In the genomic region with DNA sequence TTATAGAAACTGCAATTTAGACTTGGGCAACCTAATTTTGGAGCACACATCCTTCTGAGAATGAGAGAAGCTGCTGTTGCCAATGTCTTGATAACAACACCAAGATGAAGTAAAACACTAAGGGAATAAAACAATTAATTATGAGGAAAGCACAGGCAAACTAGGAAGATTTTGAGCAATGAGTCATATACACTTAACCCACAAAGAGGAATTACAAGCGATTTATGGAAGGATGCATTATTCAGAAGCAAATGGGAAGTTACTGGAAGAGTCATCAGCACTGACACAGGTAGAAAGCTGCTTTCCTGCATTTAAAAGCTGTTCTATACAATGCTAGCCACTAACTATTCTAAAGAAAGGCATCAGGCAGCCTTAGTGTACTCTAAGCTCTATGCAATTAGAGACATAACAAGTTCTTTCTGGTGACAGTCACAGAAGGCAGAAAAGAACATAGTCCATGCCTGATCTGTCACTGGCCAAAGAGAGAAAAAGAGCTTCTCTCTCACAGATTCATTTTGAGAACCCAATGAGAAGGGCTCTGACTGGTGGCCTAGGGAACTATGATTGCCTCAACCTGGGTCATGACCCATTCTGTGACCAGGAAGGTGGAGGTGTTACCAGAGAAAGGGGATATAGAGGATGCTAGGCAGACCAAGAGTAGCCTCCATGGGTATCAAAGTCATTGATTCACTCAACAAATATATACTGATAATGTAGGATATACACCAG, we compare ENCODE assay signal across 20 cellular contexts. TPM values are rescaled to one million over a fixed set of nuclear protein-coding genes. Genes with fewer than 3 reads are reported as not detected.
DNase-seq lines count a peak whose midpoint lies in the region; ATAC-seq, FAIRE-seq and TF ChIP-seq lines count a peak whose summit lies in the region.
"Had no signal": no experiment of that assay in that cellular context is flagged by ENCODE, and none has a peak within 500 bp of the region (broad histone marks: within the 10 kb centered on the region; RNA-seq: fewer than 3 reads in every experiment).

No MANE protein-coding gene starts in this region.

- H2AFZ ChIP-seq in keratinocyte (ENCODE audit: control insufficient read depth, low read length) (no peak overlapping the region), trophoblast cell (ENCODE audit: insufficient read depth, low read length, poor library complexity) (no peak overlapping the region)

- H4K20me1 ChIP-seq in keratinocyte (ENCODE audit: control insufficient read depth, extremely low read depth, insufficient read depth, low read length), result no peaks in the 10 kb centered on the region

- peak; percentile 90 for FAIRE-seq in keratinocyte (lab: Jason Lieb, UNC)

- H3K4me1 ChIP-seq in keratinocyte (ENCODE audit: control insufficient read depth, extremely low read depth, insufficient read depth, low read length) (peaks cover 10% of the 10 kb centered on the region), trophoblast cell (ENCODE audit: control insufficient read depth in 1 of 2, insufficient read depth in 2 of 2, low read length in 2 of 2) (no peaks in the 10 kb centered on the region)
- H3K4me1 ChIP-seq: right atrium auricular region had no signal

- no peak overlapping the region for H2BK120ac ChIP-seq in trophoblast cell (ENCODE audit: insufficient read depth, low read length, poor library complexity)

- no peaks in the 10 kb centered on the region for H3K36me3 Mint-ChIP-seq in HFFc6 (ENCODE audit: low read depth)
- H3K36me3 Mint-ChIP-seq: activated naive CD8-positive, alpha-beta T cell; CD14-positive monocyte; naive thymus-derived CD8-positive, alpha-beta T cell had no signal

- dilution Hi-C loops in keratinocyte (cut with MboI; ENCODE audit: extremely low pct_ligation_motif_present, low sequenced_read_pairs), result no loop called here

- peaks cover 18% of the 10 kb centered on the region for H3K27me3 Mint-ChIP-seq in HFFc6 (ENCODE audit: insufficient read depth)

- no peak overlapping the region for H3K4me3 Mint-ChIP-seq in HFFc6
- H3K4me3 Mint-ChIP-seq: activated naive CD8-positive, alpha-beta T cell; CD14-positive monocyte; naive thymus-derived CD8-positive, alpha-beta T cell; stimulated activated naive CD8-positive, alpha-beta T cell treated with anti-CD3 and anti-CD28 coated beads, Interleukin-15, Interleukin-2, amounts not matched to agents 100 ng/mL and 50 ng/mL, for 24 hours had no signal

- H3K9me3 Mint-ChIP-seq in HFFc6, result no peaks in the 10 kb centered on the region
- H3K9me3 Mint-ChIP-seq: naive thymus-derived CD8-positive, alpha-beta T cell; stimulated activated naive CD8-positive, alpha-beta T cell treated with anti-CD3 and anti-CD28 coated beads, Interleukin-15, Interleukin-2, amounts not matched to agents 100 ng/mL and 50 ng/mL, for 24 hours had no signal

- H4K91ac ChIP-seq in trophoblast cell (ENCODE audit: low read depth, low read length), result no peak overlapping the region

- H3K9ac ChIP-seq in keratinocyte (ENCODE audit: control insufficient read depth, extremely low read depth, insufficient read depth, low read length) (no peak overlapping the region), trophoblast cell (ENCODE audit: low read length) (no peak overlapping the region)

- no peaks in the 10 kb centered on the region for H3K79me1 ChIP-seq in trophoblast cell (ENCODE audit: low read length)

- in situ Hi-C loops in astrocyte of the cerebellum (cut with HindIII; ENCODE audit: low sequenced_read_pairs), result no loop called here

- DNase-seq in CD1c-positive myeloid dendritic cell (ENCODE audit: extremely low spot score) (peak; percentile 58), HFFc6 (peak; percentile 70), astrocyte of the cerebellum (ENCODE audit: low read depth) (peak; percentile 33), keratinocyte (ENCODE audit: low read depth, low spot score) (no peak), trophoblast cell (no peak), GM10248 (ENCODE audit: extremely low spot score) (no peak)
- DNase-seq: dorsolateral prefrontal cortex; GDM1; head of caudate nucleus; naive thymus-derived CD8-positive, alpha-beta T cell; NCI-H187; NCI-H774; SHP77 treated with DMSO at 0.1 percent for 48 hours; stimulated activated CD4-positive, alpha-beta T cell treated with anti-CD3 and anti-CD28 coated beads, Interleukin-4, amount 100 ng/mL, for 24 hours had no signal

- H3K14ac ChIP-seq in trophoblast cell (ENCODE audit: low read length), result no peak overlapping the region

- H2BK12ac ChIP-seq in trophoblast cell (ENCODE audit: low read length), result no peak overlapping the region

- H3K9me1 ChIP-seq in keratinocyte (ENCODE audit: control insufficient read depth, extremely low read depth, insufficient read depth, low read length), result no peaks in the 10 kb centered on the region

- no peak overlapping the region for H4K12ac ChIP-seq in trophoblast cell (ENCODE audit: low read depth, low read length)

- no peak overlapping the region for H3K27ac ChIP-seq in keratinocyte (ENCODE audit: control insufficient read depth, insufficient read depth, low read length)
- H3K27ac ChIP-seq in trophoblast cell (ENCODE audit: low read depth, low read length), result no peak overlapping the region
- H3K27ac ChIP-seq: dorsolateral prefrontal cortex, right atrium auricular region had no signal

- H3K9me3 ChIP-seq in keratinocyte (ENCODE audit: control insufficient read depth, low read depth, low read length) (no peaks in the 10 kb centered on the region), trophoblast cell (ENCODE audit: insufficient read depth, low read depth, low read length) (no peaks in the 10 kb centered on the region)
- H3K9me3 ChIP-seq: right atrium auricular region had no signal

- H3K23ac ChIP-seq in trophoblast cell (ENCODE audit: low read length), result no peak overlapping the region

- no peak overlapping the region for H3K18ac ChIP-seq in trophoblast cell (ENCODE audit: low read length)

- H3K27ac Mint-ChIP-seq in HFFc6, result no peak overlapping the region
- H3K27ac Mint-ChIP-seq: activated naive CD8-positive, alpha-beta T cell; CD14-positive monocyte; naive thymus-derived CD8-positive, alpha-beta T cell; stimulated activated naive CD8-positive, alpha-beta T cell treated with anti-CD3 and anti-CD28 coated beads, Interleukin-15, Interleukin-2, amounts not matched to agents 100 ng/mL and 50 ng/mL, for 24 hours had no signal

- no peak overlapping the region for H2AK5ac ChIP-seq in trophoblast cell (ENCODE audit: low read length)

- H3K27me3 ChIP-seq in keratinocyte (ENCODE audit: control insufficient read depth, extremely low read depth, insufficient read depth, low read length), result peaks cover 5% of the 10 kb centered on the region
- peaks cover 2% of the 10 kb centered on the region for H3K27me3 ChIP-seq in trophoblast cell (ENCODE audit: insufficient read depth, low read length)
- H3K27me3 ChIP-seq: right atrium auricular region had no signal

- CTCF ChIA-PET in GM10248 (lab: Yijun Ruan, JAX), result interaction anchor here (0.8 to 7.1 kb wide), 4 partner anchors 9 to 15 kb away, joined by 3 to 101 read pairs (median 5); no protein-coding TSS in a partner anchor

- TF ChIP-seq CTCF in HFFc6 (IDR thresholded peaks at IDR 0.05) (no peak), astrocyte of the cerebellum (IDR thresholded peaks at IDR 0.05; ENCODE audit: low read depth, low read length, missing control alignments) (no peak), keratinocyte (optimal IDR thresholded peaks at IDR 0.05 in 1 of 3, IDR thresholded peaks at IDR 0.05 in 1 of 3, conservative IDR thresholded peaks at IDR 0.05 in 1 of 3; ENCODE audit: extremely low read depth in 1 of 3, insufficient read depth in 2 of 3, low read length in 3 of 3) (no peak), GM10248 (IDR thresholded peaks at IDR 0.05; ENCODE audit: control extremely low read depth, extremely low read depth, low read depth, missing control alignments) (no peak)

- no peak overlapping the region for H3K4ac ChIP-seq in trophoblast cell (ENCODE audit: low read depth, low read length)

- no peak overlapping the region for H3K4me3 ChIP-seq in astrocyte of the cerebellum (ENCODE audit: low read depth, low read length)
- H3K4me3 ChIP-seq in keratinocyte (ENCODE audit: control insufficient read depth in 2 of 3, extremely low read depth in 1 of 3, insufficient read depth in 2 of 3, low read depth in 1 of 3, low read length in 3 of 3), result no peak overlapping the region
- no peak overlapping the region for H3K4me3 ChIP-seq in trophoblast cell (ENCODE audit: low read depth, low read length)
- H3K4me3 ChIP-seq: dorsolateral prefrontal cortex, right atrium auricular region had no signal

- ATAC-seq in GM18502 (IDR thresholded peaks at IDR 0.05; ENCODE audit: poor library complexity, unreplicated experiment), result no peak
- ATAC-seq in GM18873 (IDR thresholded peaks at IDR 0.05; ENCODE audit: low FRiP score, unreplicated experiment), result no peak
- ATAC-seq: naive thymus-derived CD8-positive, alpha-beta T cell had no signal

- POLR2A ChIA-PET in GM10248 (lab: Yijun Ruan, JAX), result no interaction called here

- peaks cover 14% of the 10 kb centered on the region for H3K4me1 Mint-ChIP-seq in HFFc6 (ENCODE audit: low read depth)

- WGBS in trophoblast cell (ENCODE audit: extremely low coverage, insufficient coverage, insufficient read length), result no CpG with 5 or more reads among the region's 1 CpG

- H3K4me2 ChIP-seq in keratinocyte (ENCODE audit: control insufficient read depth, extremely low read depth, insufficient read depth, low read depth, low read length) (no peak overlapping the region), trophoblast cell (ENCODE audit: low read length) (no peak overlapping the region)

- no peaks in the 10 kb centered on the region for H3K36me3 ChIP-seq in keratinocyte (ENCODE audit: control insufficient read depth in 2 of 2, extremely low read depth in 1 of 2, insufficient read depth in 2 of 2, low read length in 2 of 2)
- H3K36me3 ChIP-seq in trophoblast cell (ENCODE audit: control insufficient read depth in 1 of 2, insufficient read depth in 2 of 2, low read length in 2 of 2), result no peaks in the 10 kb centered on the region
- H3K36me3 ChIP-seq: right atrium auricular region had no signal

- no peak overlapping the region for H2BK5ac ChIP-seq in trophoblast cell (ENCODE audit: low read depth, low read length, poor library complexity)

- H3K79me2 ChIP-seq in keratinocyte (ENCODE audit: control insufficient read depth, insufficient read depth, low read length) (no peaks in the 10 kb centered on the region), trophoblast cell (ENCODE audit: control insufficient read depth, insufficient read depth, low read length, poor library complexity) (no peaks in the 10 kb centered on the region)

- no peak overlapping the region for H4K8ac ChIP-seq in trophoblast cell (ENCODE audit: low read depth, low read length)

RNA-seq across cellular contexts. Expression of gene M1AP, which starts 45.4 kb away (rescaled TPM):
- total RNA-seq in HFFc6 (2021; fragmentation: NEBNext Ultra II Directional; extraction: Animal tissue kit (Norgen Biotek cat#: 25700)), result under 1 TPM in 5 of 6 experiments, not detected in 1; 0.14 to 0.38 (median 0.17) TPM
- 0.19 to 0.26 TPM (median 0.21 TPM) in 3 replicates for polyA plus RNA-seq in keratinocyte
- not detected for polyA plus RNA-seq in keratinocyte (2011; ENCODE audit: low read depth)
- 0.08 and 0.18 TPM in 2 replicates for polyA plus RNA-seq in keratinocyte (2011; cell fraction: cytosol; rRNA removed)
- polyA plus RNA-seq in keratinocyte (2011; cell fraction: nucleus; rRNA removed), result 0.06 and 0.13 TPM in 2 replicates
- 0.13 TPM in 1 of 2 replicates, not detected in the other for polyA plus RNA-seq in keratinocyte (2012; ENCODE audit: low replicate concordance)
- polyA minus RNA-seq in keratinocyte, result 0.20 to 0.96 TPM in 2 of 3 replicates, not detected in the other
- polyA minus RNA-seq in keratinocyte (2011; cell fraction: cytosol; rRNA and poly(A)+ RNA removed), result not detected
- not detected in 2 replicates for polyA minus RNA-seq in keratinocyte (2011; cell fraction: nucleus; rRNA and poly(A)+ RNA removed)
- polyA plus RNA-seq in trophoblast cell (2013), result 0.56 and 0.89 TPM in 2 replicates
- total RNA-seq: naive thymus-derived CD8-positive, alpha-beta T cell had no signal

RNA-seq across cellular contexts. Expression of gene DOK1, which starts 48.2 kb away (rescaled TPM):
- 10 to 100 TPM; 17.3 to 38.4 (median 31.5) TPM for total RNA-seq in HFFc6 (2021; fragmentation: NEBNext Ultra II Directional; extraction: Animal tissue kit (Norgen Biotek cat#: 25700))
- 0.97 to 2.0 TPM (median 0.99 TPM) in 3 replicates for polyA plus RNA-seq in keratinocyte
- polyA plus RNA-seq in keratinocyte (2011; ENCODE audit: low read depth), result not detected
- 0.69 and 1.5 TPM in 2 replicates for polyA plus RNA-seq in keratinocyte (2011; cell fraction: cytosol; rRNA removed)
- polyA plus RNA-seq in keratinocyte (2011; cell fraction: nucleus; rRNA removed), result 1.3 and 2.4 TPM in 2 replicates
- 0.31 and 2.7 TPM in 2 replicates for polyA plus RNA-seq in keratinocyte (2012; ENCODE audit: low replicate concordance)
- polyA minus RNA-seq in keratinocyte, result 0.58 to 4.0 TPM (median 0.63 TPM) in 3 replicates
- 4.2 TPM for polyA minus RNA-seq in keratinocyte (2011; cell fraction: cytosol; rRNA and poly(A)+ RNA removed)
- polyA minus RNA-seq in keratinocyte (2011; cell fraction: nucleus; rRNA and poly(A)+ RNA removed), result 1.3 and 1.5 TPM in 2 replicates
- polyA plus RNA-seq in trophoblast cell (2013), result 2.5 and 2.7 TPM in 2 replicates

RNA-seq across cellular contexts. Expression of gene LOXL3, which starts 49.0 kb away (rescaled TPM):
- 10 to 100 TPM; 59.4 to 76.5 (median 64.1) TPM for total RNA-seq in HFFc6 (2021; fragmentation: NEBNext Ultra II Directional; extraction: Animal tissue kit (Norgen Biotek cat#: 25700))
- 0.21 to 0.57 TPM (median 0.26 TPM) in 3 replicates for polyA plus RNA-seq in keratinocyte
- not detected for polyA plus RNA-seq in keratinocyte (2011; ENCODE audit: low read depth)
- 0.08 and 0.16 TPM in 2 replicates for polyA plus RNA-seq in keratinocyte (2011; cell fraction: cytosol; rRNA removed)
- polyA plus RNA-seq in keratinocyte (2011; cell fraction: nucleus; rRNA removed), result 0.19 and 0.24 TPM in 2 replicates
- 0.21 and 0.48 TPM in 2 replicates for polyA plus RNA-seq in keratinocyte (2012; ENCODE audit: low replicate concordance)
- 0.20 to 1.2 TPM (median 0.22 TPM) in 3 replicates for polyA minus RNA-seq in keratinocyte
- not detected for polyA minus RNA-seq in keratinocyte (2011; cell fraction: cytosol; rRNA and poly(A)+ RNA removed)
- not detected in 2 replicates for polyA minus RNA-seq in keratinocyte (2011; cell fraction: nucleus; rRNA and poly(A)+ RNA removed)
- polyA plus RNA-seq in trophoblast cell (2013), result 1.1 and 1.3 TPM in 2 replicates

RNA-seq across cellular contexts. Expression of gene SEMA4F, which starts 51.3 kb away (rescaled TPM):
- total RNA-seq in HFFc6 (2021; fragmentation: NEBNext Ultra II Directional; extraction: Animal tissue kit (Norgen Biotek cat#: 25700)), result 10 to 100 TPM; 12.5 to 16.5 (median 14.4) TPM
- 8.0 to 10.7 TPM (median 8.6 TPM) in 3 replicates for polyA plus RNA-seq in keratinocyte
- polyA plus RNA-seq in keratinocyte (2011; ENCODE audit: low read depth), result 1.3 TPM
- polyA plus RNA-seq in keratinocyte (2011; cell fraction: cytosol; rRNA removed), result 5.1 and 5.2 TPM in 2 replicates
- polyA plus RNA-seq in keratinocyte (2011; cell fraction: nucleus; rRNA removed), result 14.8 and 15.5 TPM in 2 replicates
- 2.3 and 10.1 TPM in 2 replicates for polyA plus RNA-seq in keratinocyte (2012; ENCODE audit: low replicate concordance)
- polyA minus RNA-seq in keratinocyte, result 10.8 to 26.2 TPM (median 12.2 TPM) in 3 replicates
- 5.8 TPM for polyA minus RNA-seq in keratinocyte (2011; cell fraction: cytosol; rRNA and poly(A)+ RNA removed)
- 11.9 and 15.6 TPM in 2 replicates for polyA minus RNA-seq in keratinocyte (2011; cell fraction: nucleus; rRNA and poly(A)+ RNA removed)
- 2.1 and 2.3 TPM in 2 replicates for polyA plus RNA-seq in trophoblast cell (2013)

Comparison
In these comparisons a context has a peak if more than half of its experiments do, and no peak if none do; other contexts are left out.
1. DNase-seq: peak in CD1c-positive myeloid dendritic cell (single experiment), HFFc6 (single experiment) and astrocyte of the cerebellum (single experiment); none in keratinocyte (single experiment), trophoblast cell (0 of 2) and GM10248 (single experiment).